Comparison of ENCODE assay signal across 8 cellular contexts in genomic region chr16:30896203-30896889, GRCh38. TPM values are rescaled to one million over a fixed set of nuclear protein-coding genes. Genes with fewer than 3 reads are reported as not detected.
DNase-seq lines count a peak whose midpoint lies in the region; ATAC-seq and TF ChIP-seq lines count a peak whose summit lies in the region.

A gene with protein sequence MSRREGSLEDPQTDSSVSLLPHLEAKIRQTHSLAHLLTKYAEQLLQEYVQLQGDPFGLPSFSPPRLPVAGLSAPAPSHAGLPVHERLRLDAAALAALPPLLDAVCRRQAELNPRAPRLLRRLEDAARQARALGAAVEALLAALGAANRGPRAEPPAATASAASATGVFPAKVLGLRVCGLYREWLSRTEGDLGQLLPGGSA (plus strand): TSS chr16:30896614. CDS start chr16:30896644, 30 bp downstream.

- POLR2A ChIA-PET in BJ (lab: Charles Lee) = interaction anchor here (0.5 to 1.2 kb wide), 2 partner anchors 17 to 116 kb away, joined by 5 read pairs; no protein-coding TSS in a partner anchor

- peak within 1 kb of the TSS; percentile 69 for H3K9ac ChIP-seq in HUES64 (ENCODE audit: low read depth, low read length)

- CTCF ChIA-PET in BJ (lab: Yijun Ruan, JAX) = interaction anchor here (0.8 to 2.9 kb wide), 5 partner anchors 11 to 51 kb away, joined by 3 to 13 read pairs (median 3); no protein-coding TSS in a partner anchor

- ATAC-seq in heart right ventricle (peak; percentile 70 to 88 (median 81)), omental fat pad (ENCODE audit: low FRiP score) (peak; percentile 64), HG02870 (IDR thresholded peaks at IDR 0.05; ENCODE audit: unreplicated experiment) (no peak), GM21576 (IDR thresholded peaks at IDR 0.05; ENCODE audit: unreplicated experiment) (no peak)

- no peaks in the 10 kb centered on the region; the same call in 1 of the 2 replicates for H3K36me3 ChIP-seq in BJ (ENCODE audit: control insufficient read depth, insufficient read depth, low read length)
- H3K36me3 ChIP-seq in HUES64 (ENCODE audit: insufficient read depth, low read length) = 0 out of 2 replicates have a peak, but pooled peaks cover under 1% of the 10 kb centered on the region
- peaks cover 0 to 14% (median 6%) of the 10 kb centered on the region in 9 donors for H3K36me3 ChIP-seq in heart right ventricle

- peak; percentile 65 for DNase-seq in BJ (ENCODE audit: low read depth)
- peak; percentile 88 for DNase-seq in amniotic epithelial cell (ENCODE audit: low read depth)
- peak; percentile 79 to 83 for DNase-seq in heart right ventricle
- DNase-seq in omental fat pad (ENCODE audit: low spot score) = no peak
- DNase-seq in NCI-H524 (lab: John Stamatoyannopoulos, UW) = no peak

- TF ChIP-seq CTCF in BJ (IDR thresholded peaks at IDR 0.05; ENCODE audit: insufficient read depth, low read depth, low read length) (no peak), heart right ventricle (IDR thresholded peaks at IDR 0.05) (no peak), omental fat pad (IDR thresholded peaks at IDR 0.05) (no peak)

- intact Hi-C loops in heart right ventricle (cut with DNase I) = loop anchor here in 3 of 10 donors (2.0 kb wide), 2 partner anchors 22 to 26 kb away; partner anchors contain the start of gene FBXL19 (in 1 of the 3)

- H3K4me1 ChIP-seq in HUES64 (ENCODE audit: insufficient read depth, low read length) = peaks cover 15% of the 10 kb centered on the region; the same call in 1 of the 2 replicates
- peaks cover 13 to 57% (median 40%) of the 10 kb centered on the region in 9 donors for H3K4me1 ChIP-seq in heart right ventricle

- H3K9me3 ChIP-seq in HUES64 (ENCODE audit: insufficient read depth, low read depth, low read length) (no peaks in the 10 kb centered on the region), heart right ventricle (no peaks in the 10 kb centered on the region)

- H3K27ac ChIP-seq in HUES64 (ENCODE audit: low read depth, low read length) (peak within 1 kb of the TSS; percentile 90), heart right ventricle (peak within 1 kb of the TSS; percentile 92 to 100 (median 98))

- WGBS in HUES64 = 2% methylated on average over 32 of the region's 36 CpGs
- 8 to 19% methylated on average over 33 to 36 of the region's 36 CpGs for WGBS in heart right ventricle, 2 donors

- H3K4me3 ChIP-seq in BJ (ENCODE audit: low read depth, low read length) = peak within 1 kb of the TSS; percentile 63
- peak within 1 kb of the TSS; percentile 81 for H3K4me3 ChIP-seq in HUES64 (ENCODE audit: low read length)
- peak within 1 kb of the TSS; percentile 45 to 74 (median 60) for H3K4me3 ChIP-seq in heart right ventricle

- H3K27me3 ChIP-seq in BJ (ENCODE audit: control insufficient read depth, insufficient read depth, low read length) = no peaks in the 10 kb centered on the region
- H3K27me3 ChIP-seq in HUES64 (ENCODE audit: insufficient read depth, low read length) = peaks cover 33% of the 10 kb centered on the region
- H3K27me3 ChIP-seq in heart right ventricle = no peaks in the 10 kb centered on the region

RNA-seq across cellular contexts. Expression of the gene that starts here (rescaled TPM):
- polyA plus RNA-seq in BJ (2011; rRNA removed) = 14.9 and 22.2 TPM in 2 replicates
- polyA minus RNA-seq in BJ (2011; rRNA and poly(A)+ RNA removed) = 6.6 and 8.8 TPM in 2 replicates
- 1.0 TPM for polyA plus RNA-seq in HUES64 (2013, experiment 1 of 2)
- polyA plus RNA-seq in HUES64 (2013, experiment 2 of 2) = 1.6 TPM
- 10 to 100 TPM in 9 of 10 donors, 1 to 10 TPM in 1; 8.6 to 28.2 (median 19.9) TPM for total RNA-seq in heart right ventricle
- polyA plus RNA-seq in heart right ventricle = 10 to 100 TPM in 1 of 2 donors, 1 to 10 TPM in 1; 6.5 to 10.4 TPM
- 1 to 10 TPM; 1.7 to 3.5 (median 2.3) TPM for total RNA-seq in omental fat pad

Comparison
In these comparisons a context has a peak if more than half of its experiments do, and no peak if none do; other contexts are left out.
1. DNase-seq: peak in BJ (single experiment), amniotic epithelial cell (single experiment) and heart right ventricle (2 of 2); none in omental fat pad (single experiment) and NCI-H524 (0 of 2).
2. ATAC-seq: peak in heart right ventricle (8 of 8) and omental fat pad (single experiment); none in HG02870 (single experiment) and GM21576 (single experiment).
3. Peak in every context shown above with its lines, with median percentiles within 50 percentile points of each other: H3K4me3 ChIP-seq.